ENCODE assay signal across 36 cellular contexts in the genomic region with DNA sequence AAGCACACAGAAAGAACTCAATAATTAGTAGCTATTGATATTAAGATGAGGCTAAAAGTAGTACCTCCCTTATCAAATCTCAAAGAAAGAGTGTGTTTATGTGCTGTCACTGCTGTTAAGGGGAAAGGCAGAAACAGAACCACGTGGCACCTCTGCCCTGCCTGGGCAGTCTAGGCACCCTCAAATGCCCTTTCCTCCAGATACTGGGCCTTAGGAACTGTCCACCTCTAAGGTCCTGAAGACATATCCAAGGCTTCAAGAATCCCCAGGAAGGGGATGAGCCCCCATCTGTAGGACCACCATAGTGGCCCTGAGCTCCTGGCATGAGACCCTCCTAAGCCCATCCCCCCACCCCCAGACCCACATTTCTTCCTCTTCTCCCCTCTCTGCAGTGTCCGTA. TPM values are rescaled to one million over a fixed set of nuclear protein-coding genes. Genes with fewer than 3 reads are reported as not detected.
DNase-seq lines count a peak whose midpoint lies in the region; ATAC-seq, FAIRE-seq and TF ChIP-seq lines count a peak whose summit lies in the region.
"Had no signal": no experiment of that assay in that cellular context is flagged by ENCODE, and none has a peak within 500 bp of the region (broad histone marks: within the 10 kb centered on the region; RNA-seq: fewer than 3 reads in every experiment).

No MANE protein-coding gene starts in this region.

- H3K36me3 ChIP-seq in HepG2 (replicated peaks in 1 of 2; ENCODE audit: control insufficient read depth in 1 of 2, insufficient read depth in 2 of 2, low read length in 2 of 2) (no peaks in the 10 kb centered on the region), right lobe of liver (no peaks in the 10 kb centered on the region)
- H3K36me3 ChIP-seq: breast epithelium, colonic mucosa, heart right ventricle, SJSA1 had no signal

- H3K4me3 ChIP-seq in HepG2 (replicated peaks in 1 of 3; ENCODE audit: insufficient read depth in 1 of 3, low read depth in 2 of 3, low read length in 3 of 3) (no peak overlapping the region), right lobe of liver (no peak overlapping the region)
- H3K4me3 ChIP-seq: breast epithelium, colonic mucosa, heart right ventricle, psoas muscle, SJSA1 had no signal

- no peaks in the 10 kb centered on the region for H3K79me2 ChIP-seq in HepG2 (ENCODE audit: insufficient read depth, low read length)

- TF ChIP-seq RAD21 in HepG2 (CRISPR knock-in tag; IDR thresholded peaks at IDR 0.05) (no peak), Ishikawa (IDR thresholded peaks at IDR 0.05; ENCODE audit: low read depth) (no peak)

- WGBS in HepG2 (ENCODE audit: low lambda C conversion rate), result 50% methylated on average over 2 of the region's 2 CpGs
- 75% methylated on average over 1 of the region's 2 CpGs for WGBS in right lobe of liver (ENCODE audit: insufficient coverage, low coverage, low lambda C conversion rate, missing lambda C conversion rate)

- no peaks in the 10 kb centered on the region for H4K20me1 ChIP-seq in HepG2 (ENCODE audit: insufficient read depth, low read length)

- H3K9me3 ChIP-seq in HepG2 (ENCODE audit: low read length), result no peaks in the 10 kb centered on the region
- no peaks in the 10 kb centered on the region for H3K9me3 ChIP-seq in right lobe of liver
- H3K9me3 ChIP-seq: breast epithelium, colonic mucosa, heart right ventricle, psoas muscle, SJSA1 had no signal

- no peak overlapping the region for H3K27ac ChIP-seq in HepG2 (ENCODE audit: extremely low read length, insufficient read depth, low read length)
- H3K27ac ChIP-seq in right lobe of liver, result no peak overlapping the region
- H3K27ac ChIP-seq: breast epithelium, colonic mucosa, heart right ventricle, psoas muscle, SJSA1 had no signal

- TF ChIP-seq POLR2A in HepG2 (IDR thresholded peaks at IDR 0.05; ENCODE audit: insufficient read depth in 1 of 2, low read depth in 2 of 2, low read length in 2 of 2), result no peak
- TF ChIP-seq POLR2A in right lobe of liver (IDR thresholded peaks at IDR 0.05), result no peak

- no peak for DNase-seq in HepG2 (ENCODE audit: low spot score)
- no peak for DNase-seq in right lobe of liver
- peak; percentile 64 for DNase-seq in iPS-NIHi11 (ENCODE audit: low spot score)
- DNase-seq in SKM-1 (lab: John Stamatoyannopoulos, UW; ENCODE audit: unreplicated experiment), result no peak
- no peak for DNase-seq in DMS53 (lab: John Stamatoyannopoulos, UW)
- DNase-seq: activated CD4-positive, alpha-beta memory T cell treated with anti-CD3 and anti-CD28 coated beads for 36 hours; activated CD4-positive, CD25-positive, alpha-beta regulatory T cell treated with anti-CD3 and anti-CD28 coated beads, Interleukin-2, amount 50 U/mL, for 72 hours; activated CD8-positive, alpha-beta memory T cell treated with anti-CD3 and anti-CD28 coated beads, Interleukin-2, amount 50 U/mL, for 4 hours; activated naive CD4-positive, alpha-beta T cell treated with anti-CD3 and anti-CD28 coated beads for 36 hours; amniotic stem cell; Calu3; colonic mucosa; effector memory CD4-positive, alpha-beta T cell; erythroblast; GOT3; heart right ventricle; NCI-H1105; NCI-H187 treated with DMSO at 0.1 percent for 48 hours; NCI-H526; NK-92 treated with Interleukin-12 subunit alpha and Interleukin-12 subunit beta, amount 100 ng/mL, for 24 hours had no signal

- H3K4me1 ChIP-seq in HepG2 (ENCODE audit: insufficient read depth, low read length), result no peaks in the 10 kb centered on the region
- no peaks in the 10 kb centered on the region for H3K4me1 ChIP-seq in right lobe of liver
- H3K4me1 ChIP-seq: breast epithelium, colonic mucosa, heart right ventricle, psoas muscle, SJSA1 had no signal

- no peak overlapping the region for H3K9ac ChIP-seq in HepG2 (ENCODE audit: insufficient read depth, low read depth, low read length)

- ATAC-seq in HepG2 (no peak), right lobe of liver (no peak), GM19328 (IDR thresholded peaks at IDR 0.05; ENCODE audit: unreplicated experiment) (no peak)
- ATAC-seq: Panc1, psoas muscle had no signal

- POLR2A ChIA-PET in HepG2 (lab: Yijun Ruan, JAX), result no interaction called here

- in situ Hi-C loops in HepG2 (cut with HindIII; ENCODE audit: extremely low pct_ligation_motif_present, low pct_unique_long_range_greater_than_20kb), result no loop called here

- H3K27me3 ChIP-seq in HepG2 (ENCODE audit: control insufficient read depth in 1 of 2, insufficient read depth in 2 of 2, low read length in 2 of 2) (0 out of 5 replicates have a peak, but pooled peaks cover 0 to 3% of the 10 kb centered on the region in 2 experiments), right lobe of liver (no peaks in the 10 kb centered on the region)
- H3K27me3 ChIP-seq: breast epithelium, colonic mucosa, SJSA1 had no signal

- TF ChIP-seq CTCF in HepG2 (CRISPR knock-in tag; IDR thresholded peaks at IDR 0.05) (no peak), right lobe of liver (IDR thresholded peaks at IDR 0.05) (no peak)

- H2AFZ ChIP-seq in HepG2 (ENCODE audit: low read length), result no peak overlapping the region

- TF ChIP-seq EP300 in HepG2 (IDR thresholded peaks at IDR 0.05; ENCODE audit: low read depth in 2 of 2, low read length in 2 of 2) (no peak), HepG2 (CRISPR knock-in tag; IDR thresholded peaks at IDR 0.05; ENCODE audit: borderline replicate concordance) (no peak), Ishikawa (IDR thresholded peaks at IDR 0.05; ENCODE audit: borderline replicate concordance) (no peak)

- no peak for FAIRE-seq in HepG2 (lab: Jason Lieb, UNC)
- FAIRE-seq: GM12891 had no signal

- no TSS peak for BruUV-seq in HepG2 (replicated peaks; lab: Mats Ljungman, UMichigan)

- H3K4me2 ChIP-seq in HepG2 (ENCODE audit: low read depth, low read length), result no peak overlapping the region

- intact Hi-C loops in HepG2 (cut with micrococcal nuclease; ENCODE audit: unreplicated experiment), result no loop called here
- intact Hi-C loops in right lobe of liver (cut with DNase I), result no loop called here

- CTCF ChIA-PET in HepG2 (lab: Yijun Ruan, JAX; ENCODE audit: low intra/inter-chr PET ratio, low total read pairs), result no interaction called here

TF ChIP-seq in HepG2, 621 proteins besides CTCF, POLR2A, EP300 and RAD21 (continues in another document):
- TF ChIP-seq CBX2 (IDR thresholded peaks at IDR 0.05; ENCODE audit: low read depth, low read length), result no peak
- no peak for TF ChIP-seq CBX2 (CRISPR knock-in tag; IDR thresholded peaks at IDR 0.05; ENCODE audit: low read depth)
- TF ChIP-seq, protein P1, sequence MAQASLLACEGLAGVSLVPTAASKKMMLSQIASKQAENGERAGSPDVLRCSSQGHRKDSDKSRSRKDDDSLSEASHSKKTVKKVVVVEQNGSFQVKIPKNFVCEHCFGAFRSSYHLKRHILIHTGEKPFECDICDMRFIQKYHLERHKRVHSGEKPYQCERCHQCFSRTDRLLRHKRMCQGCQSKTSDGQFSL (CRISPR knock-in tag; IDR thresholded peaks at IDR 0.05), result no peak
- TF ChIP-seq HOXA5 (CRISPR knock-in tag; IDR thresholded peaks at IDR 0.05), result no peak
- no peak for TF ChIP-seq JARID2 (CRISPR knock-in tag; IDR thresholded peaks at IDR 0.05; ENCODE audit: insufficient replicate concordance)

TF ChIP-seq in Ishikawa, 13 proteins besides CTCF, POLR2A, EP300 and RAD21 (continues in another document):
- TF ChIP-seq NFIC (IDR thresholded peaks at IDR 0.05), result no peak
- TF ChIP-seq ZBTB7A (IDR thresholded peaks at IDR 0.05; ENCODE audit: low read depth), result no peak
- TF ChIP-seq, protein P2, sequence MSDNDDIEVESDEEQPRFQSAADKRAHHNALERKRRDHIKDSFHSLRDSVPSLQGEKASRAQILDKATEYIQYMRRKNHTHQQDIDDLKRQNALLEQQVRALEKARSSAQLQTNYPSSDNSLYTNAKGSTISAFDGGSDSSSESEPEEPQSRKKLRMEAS (IDR thresholded peaks at IDR 0.05), result peak; percentile 34; the same call in 1 of the 2 replicates
- no peak for TF ChIP-seq CEBPB (IDR thresholded peaks at IDR 0.05)

RNA-seq across cellular contexts. Expression of a gene that starts 29.1 kb away (rescaled TPM):
- total RNA-seq in HepG2 (2016; rRNA removed; fragmentation: Illumina TruSeq; extraction: Trizol) (not detected in 2 replicates), right lobe of liver (not detected)
- total RNA-seq in HepG2 (2016; cell fraction: cytosol; rRNA removed; fragmentation: Illumina TruSeq; extraction: Trizol; ENCODE audit: low read depth), result not detected in 2 replicates
- not detected in 2 replicates for total RNA-seq in HepG2 (2016; cell fraction: insoluble cytoplasmic fraction; rRNA removed; fragmentation: Illumina TruSeq; extraction: Trizol)
- not detected in 2 replicates for total RNA-seq in HepG2 (2016; cell fraction: membrane; rRNA removed; fragmentation: Illumina TruSeq; extraction: Trizol)
- not detected in 2 replicates for total RNA-seq in HepG2 (2016; cell fraction: nucleus; rRNA removed; fragmentation: Illumina TruSeq; extraction: Trizol)
- polyA plus RNA-seq in HepG2 (2011; rRNA removed), result 0.04 and 0.05 TPM in 2 replicates
- polyA plus RNA-seq in HepG2 (2011; cell fraction: cytosol; rRNA removed), result 0.03 and 0.09 TPM in 2 replicates
- polyA plus RNA-seq in HepG2 (2011; cell fraction: nucleus; rRNA removed), result not detected in 2 replicates
- polyA plus RNA-seq in HepG2 (2012), result not detected in 2 replicates
- polyA plus RNA-seq in HepG2 (2016; cell fraction: cytosol; fragmentation: Illumina TruSeq; extraction: Trizol; ENCODE audit: low read depth), result not detected in 2 replicates
- polyA plus RNA-seq in HepG2 (2016; cell fraction: insoluble cytoplasmic fraction; fragmentation: Illumina TruSeq; extraction: Trizol; ENCODE audit: low read depth), result not detected in 2 replicates
- polyA plus RNA-seq in HepG2 (2016; cell fraction: membrane; fragmentation: Illumina TruSeq; extraction: Trizol; ENCODE audit: low read depth), result 0.09 TPM in 1 of 2 replicates, not detected in the other
- not detected in 2 replicates for polyA plus RNA-seq in HepG2 (2016; cell fraction: nucleus; fragmentation: Illumina TruSeq; extraction: Trizol; ENCODE audit: insufficient read depth, low read depth)
- polyA minus RNA-seq in HepG2 (2011; rRNA and poly(A)+ RNA removed; ENCODE audit: low replicate concordance), result not detected in 2 replicates
- not detected in 2 replicates for polyA minus RNA-seq in HepG2 (2011; cell fraction: cytosol; rRNA and poly(A)+ RNA removed)
- not detected in 2 replicates for polyA minus RNA-seq in HepG2 (2011; cell fraction: nucleus; rRNA and poly(A)+ RNA removed)
- total RNA-seq: activated CD4-positive, alpha-beta memory T cell treated with anti-CD3 and anti-CD28 coated beads for 36 hours; activated naive CD4-positive, alpha-beta T cell treated with anti-CD3 and anti-CD28 coated beads for 36 hours; activated T-helper 1 cell treated with anti-CD3 and anti-CD28 coated beads, Interleukin-12 subunit alpha, Interleukin-12 subunit beta, Interleukin-2, Interleukin-4 antibody, amounts not matched to agents 30 ng/mL and 10 ng/mL and 1 ng/mL, durations not matched to agents 14 hours and 24 hours and 36 hours; breast epithelium; Calu3; Daoy; fibroblast of villous mesenchyme; heart right ventricle; M059J; mesenteric fat pad; psoas muscle; SJSA1; skeletal muscle tissue had no signal
- polyA plus RNA-seq: AG04450, CD14-positive monocyte, heart right ventricle, IgD-negative memory B cell had no signal
